9 cellular contexts compared by ENCODE assay signal in genomic region chr12:89494411-89495231, GRCh38. TPM values are rescaled to one million over a fixed set of nuclear protein-coding genes. Genes with fewer than 3 reads are reported as not detected.
DNase-seq lines count a peak whose midpoint lies in the region; ATAC-seq and TF ChIP-seq lines count a peak whose summit lies in the region.
"Had no signal": no experiment of that assay in that cellular context is flagged by ENCODE, and none has a peak within 500 bp of the region (broad histone marks: within the 10 kb centered on the region; RNA-seq: fewer than 3 reads in every experiment).

No MANE protein-coding gene starts in this region.

- no peak overlapping the region for H3K4me3 ChIP-seq in GM06990 (replicated peaks; ENCODE audit: low read depth, low read length)
- H3K4me3 ChIP-seq in GM23338 = no peak overlapping the region
- no peak overlapping the region for H3K4me3 ChIP-seq in Peyer's patch
- H3K4me3 ChIP-seq: SJSA1 had no signal

- H2AFZ ChIP-seq in GM23338 = no peak overlapping the region

- H3K27ac ChIP-seq in GM23338 (ENCODE audit: low read depth) (no peak overlapping the region), Peyer's patch (peak overlapping the region in 1 of 4 donors; percentile 3)
- H3K27ac ChIP-seq: SJSA1 had no signal

- H3K4me1 Mint-ChIP-seq in GM23338 (peaks cover 9% of the 10 kb centered on the region), mesothelial cell of epicardium (no peaks in the 10 kb centered on the region)
- peaks cover 32 to 33% of the 10 kb centered on the region in 2 donors for H3K4me1 Mint-ChIP-seq in natural killer cell treated with Interleukin-12 subunit alpha and Interleukin-12 subunit beta and Interleukin-15 and Interleukin-18, amount 100 ng/mL, for 72 hours (ENCODE audit: low read depth in 2 of 2)

- H3K27me3 Mint-ChIP-seq in GM23338 (ENCODE audit: insufficient read depth, low read depth, poor library complexity) (no peaks in the 10 kb centered on the region), mesothelial cell of epicardium (ENCODE audit: low read depth) (no peaks in the 10 kb centered on the region)
- H3K27me3 Mint-ChIP-seq in natural killer cell treated with Interleukin-12 subunit alpha and Interleukin-12 subunit beta and Interleukin-15 and Interleukin-18, amount 100 ng/mL, for 72 hours = no peaks in the 10 kb centered on the region

- no peaks in the 10 kb centered on the region for H3K27me3 ChIP-seq in GM06990 (replicated peaks; ENCODE audit: control insufficient read depth, insufficient read depth, low read length)
- H3K27me3 ChIP-seq in GM23338 (ENCODE audit: insufficient read depth) = no peaks in the 10 kb centered on the region
- no peaks in the 10 kb centered on the region for H3K27me3 ChIP-seq in Peyer's patch
- H3K27me3 ChIP-seq: SJSA1 had no signal

- H3F3A ChIP-seq in GM23338 (replicated peaks; ENCODE audit: low read depth) = no peaks in the 10 kb centered on the region

- H3K4me3 Mint-ChIP-seq in GM23338 (no peak overlapping the region), mesothelial cell of epicardium (no peak overlapping the region)
- peak overlapping the region; percentile 67 for H3K4me3 Mint-ChIP-seq in natural killer cell treated with Interleukin-12 subunit alpha and Interleukin-12 subunit beta and Interleukin-15 and Interleukin-18, amount 100 ng/mL, for 72 hours

- H3K9me3 Mint-ChIP-seq in GM23338 (no peaks in the 10 kb centered on the region; the same call in 2 of the 3 replicates), mesothelial cell of epicardium (no peaks in the 10 kb centered on the region)
- H3K9me3 Mint-ChIP-seq in natural killer cell treated with Interleukin-12 subunit alpha and Interleukin-12 subunit beta and Interleukin-15 and Interleukin-18, amount 100 ng/mL, for 72 hours = no peaks in the 10 kb centered on the region

- H3K36me3 ChIP-seq in GM06990 (ENCODE audit: control insufficient read depth, insufficient read depth, low read length) (no peaks in the 10 kb centered on the region; the same call in 1 of the 2 replicates), GM23338 (ENCODE audit: insufficient read depth) (no peaks in the 10 kb centered on the region), Peyer's patch (peaks cover 0 to 10% (median 0%) of the 10 kb centered on the region in 3 donors)

- no peaks in the 10 kb centered on the region for H4K20me1 ChIP-seq in GM23338 (replicated peaks; ENCODE audit: insufficient read depth)

- H3K9me3 ChIP-seq in Peyer's patch = no peaks in the 10 kb centered on the region
- H3K9me3 ChIP-seq: SJSA1 had no signal

- H3K4me2 ChIP-seq in GM23338 = no peak overlapping the region

- TF ChIP-seq POLR2A in Peyer's patch (IDR thresholded peaks at IDR 0.05) = no peak

- TF ChIP-seq CTCF in GM06990 (IDR thresholded peaks at IDR 0.05; ENCODE audit: insufficient read depth, low read length, poor library complexity, severe bottlenecking) (no peak), GM23338 (conservative IDR thresholded peaks at IDR 0.05; ENCODE audit: low read depth in 2 of 2) (no peak), mesothelial cell of epicardium (IDR thresholded peaks at IDR 0.05; ENCODE audit: unreplicated experiment) (no peak), Peyer's patch (IDR thresholded peaks at IDR 0.05) (no peak)

- ATAC-seq in GM23338 (no peak), GM18858 (IDR thresholded peaks at IDR 0.05; ENCODE audit: unreplicated experiment) (no peak)
- peak; percentile 94 to 95 for ATAC-seq in natural killer cell treated with Interleukin-12 subunit alpha and Interleukin-12 subunit beta and Interleukin-15 and Interleukin-18, amount 100 ng/mL, for 72 hours

- no peaks in the 10 kb centered on the region for H3K79me2 ChIP-seq in GM23338 (replicated peaks; ENCODE audit: insufficient read depth)

- H3K27ac Mint-ChIP-seq in GM23338 = peak overlapping the region; percentile 39
- peak overlapping the region; percentile 94 to 98 for H3K27ac Mint-ChIP-seq in natural killer cell treated with Interleukin-12 subunit alpha and Interleukin-12 subunit beta and Interleukin-15 and Interleukin-18, amount 100 ng/mL, for 72 hours
- H3K27ac Mint-ChIP-seq in mesothelial cell of epicardium = no peak overlapping the region

- H3K4me1 ChIP-seq in GM23338 (ENCODE audit: insufficient read depth) (peaks cover 4% of the 10 kb centered on the region; the same call in 1 of the 2 replicates), Peyer's patch (peaks cover 0 to 10% (median 0%) of the 10 kb centered on the region in 4 donors)

- DNase-seq in GM06990 (ENCODE audit: extremely low read depth, insufficient read length) (peak; percentile 20), GM23338 (ENCODE audit: low spot score) (no peak), NOMO-1 (lab: John Stamatoyannopoulos, UW; ENCODE audit: unreplicated experiment in 2 of 2) (no peak), mesothelial cell of epicardium (ENCODE audit: low spot score in 2 of 2, unreplicated experiment in 2 of 2) (no peak), Peyer's patch (no peak)
- peak; percentile 37 to 64 for DNase-seq in activated CD4-positive, alpha-beta T cell treated with anti-CD3 and anti-CD28 coated beads, Interleukin-2, amount 50 U/mL, for 24 hours (ENCODE audit: low read depth in 1 of 2, low spot score in 1 of 2)
- DNase-seq in natural killer cell treated with Interleukin-12 subunit alpha and Interleukin-12 subunit beta and Interleukin-15 and Interleukin-18, amount 100 ng/mL, for 72 hours (ENCODE audit: low spot score) = no peak

- H3K36me3 Mint-ChIP-seq in GM23338 (ENCODE audit: low read depth) (peaks cover 4% of the 10 kb centered on the region; the same call in 2 of the 3 replicates), mesothelial cell of epicardium (peaks cover 13% of the 10 kb centered on the region)
- peaks cover 15% of the 10 kb centered on the region for H3K36me3 Mint-ChIP-seq in natural killer cell treated with Interleukin-12 subunit alpha and Interleukin-12 subunit beta and Interleukin-15 and Interleukin-18, amount 100 ng/mL, for 72 hours

- H3K9me2 ChIP-seq in GM23338 (ENCODE audit: insufficient read depth) = no peaks in the 10 kb centered on the region

TF ChIP-seq in GM23338, 12 proteins besides CTCF, POLR2A, EP300 and RAD21 (continues in another document):
- TF ChIP-seq ZNF331 (CRISPR knock-in tag; IDR thresholded peaks at IDR 0.05; ENCODE audit: low read depth) (no peak), ETS1 (IDR thresholded peaks at IDR 0.05) (no peak)

RNA-seq across cellular contexts. Expression of gene GALNT4, which starts 30.0 kb away (rescaled TPM):
- total RNA-seq in GM23338 (2014; rRNA removed; shearing (Covaris generic)) = 2.4 and 3.0 TPM in 2 replicates
- polyA plus RNA-seq in GM23338 (2016; fragmentation: Nextera tagmentation; extraction: Ambion mirVana) = 1.1 TPM in 1 of 2 replicates, not detected in the other
- total RNA-seq in natural killer cell treated with Interleukin-12 subunit alpha and Interleukin-12 subunit beta and Interleukin-15 and Interleukin-18, amount 100 ng/mL, for 72 hours = 10 to 100 TPM; 34.9 TPM
- total RNA-seq in mesothelial cell of epicardium = 6.4 to 7.2 TPM (median 6.4 TPM) in 3 replicates
- total RNA-seq in Peyer's patch = 10 to 100 TPM; 15.7 to 34.3 (median 26.1) TPM

RNA-seq across cellular contexts. Expression of gene POC1B, which starts 31.2 kb away (rescaled TPM):
- 17.2 and 17.5 TPM in 2 replicates for total RNA-seq in GM23338 (2014; rRNA removed; shearing (Covaris generic))
- 9.0 and 11.8 TPM in 2 replicates for polyA plus RNA-seq in GM23338 (2016; fragmentation: Nextera tagmentation; extraction: Ambion mirVana)
- 10 to 100 TPM; 61.3 to 76.3 TPM for total RNA-seq in natural killer cell treated with Interleukin-12 subunit alpha and Interleukin-12 subunit beta and Interleukin-15 and Interleukin-18, amount 100 ng/mL, for 72 hours
- total RNA-seq in mesothelial cell of epicardium (11.9 to 12.5 TPM (median 12.1 TPM) in 3 replicates), Peyer's patch (10 to 100 TPM; 24.3 to 42.9 (median 31.1) TPM)

Comparison
In these comparisons a context has a peak if more than half of its experiments do, and no peak if none do; other contexts are left out.
1. DNase-seq: peak in GM06990 (single experiment) and activated CD4-positive, alpha-beta T cell treated with anti-CD3 and anti-CD28 coated beads, Interleukin-2, amount 50 U/mL, for 24 hours (2 of 2); none in GM23338 (single experiment), natural killer cell treated with Interleukin-12 subunit alpha and Interleukin-12 subunit beta and Interleukin-15 and Interleukin-18, amount 100 ng/mL, for 72 hours (single experiment), NOMO-1 (0 of 2), mesothelial cell of epicardium (0 of 2) and Peyer's patch (0 of 3).
2. ATAC-seq: peak in natural killer cell treated with Interleukin-12 subunit alpha and Interleukin-12 subunit beta and Interleukin-15 and Interleukin-18, amount 100 ng/mL, for 72 hours (2 of 2); none in GM23338 (single experiment) and GM18858 (single experiment).